8 cellular contexts compared by ENCODE assay signal in genomic region chr5:80569961-80570786, GRCh38. TPM values are rescaled to one million over a fixed set of nuclear protein-coding genes. Genes with fewer than 3 reads are reported as not detected.
A peak's percentile ranks its signal among the peaks of the same experiment; 100 is the strongest.
DNase-seq lines count a peak whose midpoint lies in the region; ATAC-seq and TF ChIP-seq lines count a peak whose summit lies in the region.

Gene ANKRD34B, minus strand, starts transcription at chr5:80570280. Its CDS starts 10,261 bp downstream, at chr5:80560019.

- H3K4me1 ChIP-seq in iPS DF 6.9 (ENCODE audit: control insufficient read depth, insufficient read depth, low read length) (no peaks in the 10 kb centered on the region), smooth muscle cell (ENCODE audit: low read depth) (no peaks in the 10 kb centered on the region)

- H3K9me3 ChIP-seq in iPS DF 6.9 (ENCODE audit: control insufficient read depth, insufficient read depth, low read length): no peaks in the 10 kb centered on the region
- H3K9me3 ChIP-seq in smooth muscle cell (replicated peaks; ENCODE audit: low read depth): no peaks in the 10 kb centered on the region

- peak; percentile 37 for ATAC-seq in activated T-helper 17 cell treated with anti-CD3 and anti-CD28 coated beads, Interleukin-2, amount 50 U/mL, for 72 hours (replicated peaks)
- no peak for ATAC-seq in HG03378 (IDR thresholded peaks at IDR 0.05; ENCODE audit: unreplicated experiment)

- H3K4me2 ChIP-seq in smooth muscle cell: peak within 1 kb of the TSS; percentile 94

- DNase-seq in GM12864 (ENCODE audit: low read depth) (no peak), HuH-7.5 (ENCODE audit: low spot score) (peak; percentile 59), iPS DF 6.9 (ENCODE audit: low read depth, low spot score) (no peak), smooth muscle cell (lab: John Stamatoyannopoulos, UW; ENCODE audit: unreplicated experiment) (no peak), Ammon's horn (ENCODE audit: low spot score) (no peak), globus pallidus (ENCODE audit: low spot score) (no peak)

- H3K27ac Mint-ChIP-seq in activated T-helper 17 cell treated with anti-CD3 and anti-CD28 coated beads, Interleukin-2, amount 50 U/mL, for 72 hours: no peak within 1 kb of the TSS

- peaks cover 12% of the 10 kb centered on the region; the same call in 1 of the 2 replicates for H3K27me3 ChIP-seq in iPS DF 6.9 (ENCODE audit: control insufficient read depth, insufficient read depth, low read length)
- H3K27me3 ChIP-seq in smooth muscle cell (ENCODE audit: low read depth): peaks cover 95% of the 10 kb centered on the region

- H3K4me3 ChIP-seq in GM12864 (ENCODE audit: low read depth, low read length) (peak within 1 kb of the TSS; percentile 51), iPS DF 6.9 (ENCODE audit: low read length) (peak within 1 kb of the TSS; percentile 14; the same call in 1 of the 2 replicates), smooth muscle cell (peak within 1 kb of the TSS; percentile 50)

- H3K4me3 Mint-ChIP-seq in activated T-helper 17 cell treated with anti-CD3 and anti-CD28 coated beads, Interleukin-2, amount 50 U/mL, for 72 hours: peak within 1 kb of the TSS; percentile 61

- H3F3A ChIP-seq in smooth muscle cell (ENCODE audit: low read depth): no peaks in the 10 kb centered on the region

- H4K20me1 ChIP-seq in smooth muscle cell (ENCODE audit: low read depth): no peaks in the 10 kb centered on the region

- H3K36me3 ChIP-seq in iPS DF 6.9 (ENCODE audit: control insufficient read depth, insufficient read depth, low read length) (no peaks in the 10 kb centered on the region), smooth muscle cell (ENCODE audit: low read depth) (no peaks in the 10 kb centered on the region)

- H3K27ac ChIP-seq in iPS DF 6.9 (ENCODE audit: low read length): no peak within 1 kb of the TSS
- H3K27ac ChIP-seq in smooth muscle cell (ENCODE audit: low read depth): no peak within 1 kb of the TSS

- no peaks in the 10 kb centered on the region for H3K9me3 Mint-ChIP-seq in activated T-helper 17 cell treated with anti-CD3 and anti-CD28 coated beads, Interleukin-2, amount 50 U/mL, for 72 hours

- peak within 1 kb of the TSS; percentile 66 for H2AFZ ChIP-seq in smooth muscle cell (ENCODE audit: low read depth)

- H3K9ac ChIP-seq in smooth muscle cell (ENCODE audit: low read depth): no peak within 1 kb of the TSS

- no peaks in the 10 kb centered on the region for H3K79me2 ChIP-seq in smooth muscle cell (ENCODE audit: low read depth)

- H3K36me3 Mint-ChIP-seq in activated T-helper 17 cell treated with anti-CD3 and anti-CD28 coated beads, Interleukin-2, amount 50 U/mL, for 72 hours (ENCODE audit: low read depth): no peaks in the 10 kb centered on the region

- TF ChIP-seq CTCF in GM12864 (IDR thresholded peaks at IDR 0.05; ENCODE audit: low read depth, low read length, missing control alignments) (no peak), smooth muscle cell (IDR thresholded peaks at IDR 0.05; ENCODE audit: borderline replicate concordance, insufficient read depth, poor library complexity, severe bottlenecking) (no peak)

- WGBS in iPS DF 6.9 (ENCODE audit: insufficient coverage, insufficient read length): no CpG with 5 or more reads among the region's 73 CpGs
- WGBS in smooth muscle cell (ENCODE audit: low lambda C conversion rate): 3% methylated on average over 60 of the region's 73 CpGs

- no peaks in the 10 kb centered on the region for H3K4me1 Mint-ChIP-seq in activated T-helper 17 cell treated with anti-CD3 and anti-CD28 coated beads, Interleukin-2, amount 50 U/mL, for 72 hours

- peaks cover 52% of the 10 kb centered on the region for H3K27me3 Mint-ChIP-seq in activated T-helper 17 cell treated with anti-CD3 and anti-CD28 coated beads, Interleukin-2, amount 50 U/mL, for 72 hours

RNA-seq across cellular contexts. Expression of gene ANKRD34B, which starts in this region (rescaled TPM):
- total RNA-seq in activated T-helper 17 cell treated with anti-CD3 and anti-CD28 coated beads, Interleukin-2, amount 50 U/mL, for 72 hours: not detected
- 0.13 TPM in 1 of 2 replicates, not detected in the other for total RNA-seq in smooth muscle cell
- not detected in 2 replicates for polyA plus RNA-seq in smooth muscle cell

Comparison
In these comparisons a context has a peak if more than half of its experiments do, and no peak if none do; other contexts are left out.
1. Peak in ATAC-seq in activated T-helper 17 cell treated with anti-CD3 and anti-CD28 coated beads, Interleukin-2, amount 50 U/mL, for 72 hours; RNA of the gene not detected or under 1 TPM.